Comparison of ENCODE assay signal across 8 cellular contexts in genomic region chr13:46896346-46897138, GRCh38. TPM values are rescaled to one million over a fixed set of nuclear protein-coding genes. Genes with fewer than 3 reads are reported as not detected.
DNase-seq lines count a peak whose midpoint lies in the region; ATAC-seq and TF ChIP-seq lines count a peak whose summit lies in the region.

TSS of gene HTR2A (minus strand) at chr13:46897053. CDS start at chr13:46895906, 1,147 bp downstream.

- peaks cover 10% of the 10 kb centered on the region for H3K4me1 ChIP-seq in mucosa of descending colon (ENCODE audit: low read depth)
- H3K4me1 ChIP-seq in urinary bladder (ENCODE audit: insufficient read depth), result no peaks in the 10 kb centered on the region
- peaks cover 7% of the 10 kb centered on the region for H3K4me1 ChIP-seq in H9 (ENCODE audit: insufficient read depth, low read length)

- H3K4me3 Mint-ChIP-seq in H9, result no peak within 1 kb of the TSS

- no peak within 1 kb of the TSS for H4K91ac ChIP-seq in H9 (ENCODE audit: insufficient read length, low read depth, low read length)

- no peak within 1 kb of the TSS for H2AFZ ChIP-seq in H9 (ENCODE audit: low read length)

- no peak for TF ChIP-seq CTCF in mucosa of descending colon (IDR thresholded peaks at IDR 0.05)
- no peak for TF ChIP-seq CTCF in H9 (conservative IDR thresholded peaks at IDR 0.05)

- no peaks in the 10 kb centered on the region for H3K9me3 Mint-ChIP-seq in H9

- H3K79me1 ChIP-seq in H9 (ENCODE audit: insufficient read depth, low read depth, low read length, poor library complexity, severe bottlenecking), result no peaks in the 10 kb centered on the region

- no peak within 1 kb of the TSS for H3K18ac ChIP-seq in H9 (ENCODE audit: insufficient read length, low read depth, low read length)

- H3K27ac Mint-ChIP-seq in H9, result no peak within 1 kb of the TSS

- no peak within 1 kb of the TSS for H2BK15ac ChIP-seq in H9 (ENCODE audit: low read depth, low read length)

- ATAC-seq in mucosa of descending colon (peak; percentile 18), GM18858 (IDR thresholded peaks at IDR 0.05; ENCODE audit: unreplicated experiment) (no peak), HG03280 (IDR thresholded peaks at IDR 0.05; ENCODE audit: unreplicated experiment) (no peak)

- H3K23me2 ChIP-seq in H9 (ENCODE audit: insufficient read length, low read depth, low read length, poor library complexity, severe bottlenecking), result peaks cover 4% of the 10 kb centered on the region

- H3K36me3 ChIP-seq in MG63 (no peaks in the 10 kb centered on the region), mucosa of descending colon (ENCODE audit: low read depth) (no peaks in the 10 kb centered on the region), urinary bladder (ENCODE audit: insufficient read depth) (no peaks in the 10 kb centered on the region)

- H3K27ac ChIP-seq in urinary bladder (ENCODE audit: low read depth), result no peak within 1 kb of the TSS
- no peak within 1 kb of the TSS for H3K27ac ChIP-seq in H9 (ENCODE audit: insufficient read length, low read depth, low read length)

- no peak within 1 kb of the TSS for H3K14ac ChIP-seq in H9 (ENCODE audit: insufficient read depth, low read length)

- intact Hi-C loops in mucosa of descending colon (cut with DNase I, micrococcal nuclease), result no loop called here

- no peak within 1 kb of the TSS for H2BK120ac ChIP-seq in H9 (ENCODE audit: low read depth, low read length, poor library complexity, severe bottlenecking)

- H3K4ac ChIP-seq in H9 (ENCODE audit: low read depth, low read length), result no peak within 1 kb of the TSS

- no peak within 1 kb of the TSS for H4K8ac ChIP-seq in H9 (replicated peaks; ENCODE audit: insufficient read length, low read depth, low read length)

- H3K9me3 ChIP-seq in MG63, result no peaks in the 10 kb centered on the region
- no peaks in the 10 kb centered on the region for H3K9me3 ChIP-seq in mucosa of descending colon
- no peaks in the 10 kb centered on the region for H3K9me3 ChIP-seq in H9 (ENCODE audit: control insufficient read depth, low read depth, low read length)

- no peak within 1 kb of the TSS for H2BK5ac ChIP-seq in H9 (ENCODE audit: insufficient read length, low read length)

- DNase-seq in AML-193 (lab: John Stamatoyannopoulos, UW), result peak; percentile 48 to 66
- DNase-seq in MG63, result peak; percentile 43
- DNase-seq in cerebellar cortex (ENCODE audit: low spot score), result peak; percentile 27
- peak in 2 of 3 donors; percentile 5 to 52 for DNase-seq in mucosa of descending colon
- no peak for DNase-seq in H9

- no peak within 1 kb of the TSS for H4K5ac ChIP-seq in H9 (ENCODE audit: insufficient read length, low read depth, low read length)

- H3T11ph ChIP-seq in H9 (ENCODE audit: low read length), result no peak within 1 kb of the TSS

- H3K4me2 ChIP-seq in H9 (ENCODE audit: insufficient read depth, insufficient read length, low read length), result no peak within 1 kb of the TSS

- H2BK20ac ChIP-seq in H9 (ENCODE audit: low read depth, low read length, poor library complexity, severe bottlenecking), result no peak within 1 kb of the TSS

- 10% methylated on average over 13 of the region's 13 CpGs for WGBS in urinary bladder
- WGBS in H9 (ENCODE audit: extremely low coverage, insufficient read length, low lambda C conversion rate), result no CpG with 5 or more reads among the region's 13 CpGs

- H3K27me3 Mint-ChIP-seq in H9 (ENCODE audit: low read depth), result peaks cover 14% of the 10 kb centered on the region

- peaks cover 21 to 24% of the 10 kb centered on the region in 2 experiments for H3K4me1 Mint-ChIP-seq in H9

- H3K23ac ChIP-seq in H9 (ENCODE audit: insufficient read length, low read depth, low read length), result no peak within 1 kb of the TSS

- H3K27me3 ChIP-seq in MG63, result no peaks in the 10 kb centered on the region
- no peaks in the 10 kb centered on the region for H3K27me3 ChIP-seq in H9 (ENCODE audit: insufficient read depth, low read length)

- no peaks in the 10 kb centered on the region for H4K20me1 ChIP-seq in H9 (ENCODE audit: control insufficient read depth, insufficient read depth, insufficient read length)

- no peak within 1 kb of the TSS for H3K56ac ChIP-seq in H9 (ENCODE audit: insufficient read length, low read depth, low read length)

- no peaks in the 10 kb centered on the region for H3K79me2 ChIP-seq in H9 (ENCODE audit: insufficient read depth, low read length)

- H2BK12ac ChIP-seq in H9 (ENCODE audit: insufficient read length, low read depth, low read length), result no peak within 1 kb of the TSS

- no peak within 1 kb of the TSS for H3K9ac ChIP-seq in H9 (ENCODE audit: extremely low read depth, insufficient read length, low read length)

- no peak within 1 kb of the TSS for H2AK5ac ChIP-seq in H9 (ENCODE audit: insufficient read length, low read length)

- H3K36me3 Mint-ChIP-seq in H9 (ENCODE audit: insufficient read depth in 1 of 3, low read depth in 3 of 3), result no peaks in the 10 kb centered on the region

- H3K4me3 ChIP-seq in MG63, result peak within 1 kb of the TSS; percentile 22
- H3K4me3 ChIP-seq in mucosa of descending colon, result no peak within 1 kb of the TSS
- peak within 1 kb of the TSS; percentile 29 for H3K4me3 ChIP-seq in urinary bladder (ENCODE audit: low read depth, low read length)

RNA-seq across cellular contexts. Expression of gene HTR2A, which starts in this region (rescaled TPM):
- total RNA-seq in MG63 (2014; rRNA removed; shearing (Covaris generic); ENCODE audit: low replicate concordance), result not detected in 2 replicates
- total RNA-seq in mucosa of descending colon (under 1 TPM; 0.09 to 0.58 (median 0.54) TPM), urinary bladder (4.8 TPM), H9 (2021) (not detected in 2 replicates)
- polyA plus RNA-seq in urinary bladder, result 0.49 TPM

Comparison
In these comparisons a context has a peak if more than half of its experiments do, and no peak if none do; other contexts are left out.
1. Peak in DNase-seq and H3K4me3 ChIP-seq in MG63; RNA of the gene not detected or under 1 TPM.
2. Peak in DNase-seq and ATAC-seq in mucosa of descending colon; RNA of the gene not detected or under 1 TPM.